Comparison of ENCODE assay signal across 7 cellular contexts in the genomic region with DNA sequence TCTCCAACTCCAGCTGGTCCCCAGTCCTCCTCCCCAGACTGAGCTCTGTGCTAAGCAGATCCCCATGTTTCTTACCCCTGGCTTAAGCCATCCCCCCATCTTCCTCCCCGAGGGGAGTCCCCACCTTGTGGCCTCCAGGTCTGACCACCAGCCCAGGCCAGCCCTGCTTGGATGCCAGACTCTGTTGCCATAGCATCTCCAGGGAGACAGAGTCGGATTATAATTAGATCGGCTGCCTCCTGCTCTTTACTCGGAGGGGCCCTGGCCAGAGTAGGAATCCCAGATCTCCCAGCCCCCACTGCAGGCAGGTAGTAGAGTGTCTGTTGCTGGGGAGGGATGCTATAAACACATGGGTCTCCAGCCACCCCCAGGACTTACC. TPM values are rescaled to one million over a fixed set of nuclear protein-coding genes. Genes with fewer than 3 reads are reported as not detected.
DNase-seq lines count a peak whose midpoint lies in the region; ATAC-seq and TF ChIP-seq lines count a peak whose summit lies in the region.

No MANE protein-coding gene starts in this region.

- peaks cover 2% of the 10 kb centered on the region for H3K36me3 Mint-ChIP-seq in memory B cell

- H3K4me3 ChIP-seq in coronary artery (peak overlapping the region; percentile 86), thoracic aorta (peak overlapping the region; percentile 30)

- peak overlapping the region; percentile 92 to 93 for H3K27ac ChIP-seq in coronary artery
- H3K27ac ChIP-seq in thoracic aorta = peak overlapping the region; percentile 76 to 83

- peaks cover 5% of the 10 kb centered on the region for H3K4me1 Mint-ChIP-seq in memory B cell

- no peak for TF ChIP-seq CTCF in coronary artery (IDR thresholded peaks at IDR 0.05)
- TF ChIP-seq CTCF in thoracic aorta (IDR thresholded peaks at IDR 0.05) = no peak
- no peak for TF ChIP-seq CTCF in GM10266 (IDR thresholded peaks at IDR 0.05; ENCODE audit: control insufficient read depth, insufficient read depth, low read depth, missing control alignments)

- no peaks in the 10 kb centered on the region for H3K9me3 ChIP-seq in thoracic aorta

- H3K27me3 Mint-ChIP-seq in memory B cell = peaks cover 9% of the 10 kb centered on the region

- H3K4me3 Mint-ChIP-seq in memory B cell = peak overlapping the region; percentile 2

- no peak overlapping the region for H3K27ac Mint-ChIP-seq in memory B cell

- ATAC-seq in memory B cell (ENCODE audit: low read depth) (no peak), thoracic aorta (ENCODE audit: insufficient number of reproducible peaks, low FRiP score, low read depth) (no peak), HG02884 (IDR thresholded peaks at IDR 0.05; ENCODE audit: unreplicated experiment) (no peak)

- H3K4me1 ChIP-seq in thoracic aorta (ENCODE audit: control insufficient read depth in 1 of 2, low read depth in 2 of 2) = peaks cover 21 to 42% of the 10 kb centered on the region in 2 donors

- no peaks in the 10 kb centered on the region for H3K9me3 Mint-ChIP-seq in memory B cell

- H3K27me3 ChIP-seq in thoracic aorta (replicated peaks; ENCODE audit: insufficient read depth) = no peaks in the 10 kb centered on the region

- peaks cover 14% of the 10 kb centered on the region for H3K36me3 ChIP-seq in thoracic aorta

- DNase-seq in NCI-H2227 treated with DMSO at 0.1 percent for 48 hours (lab: John Stamatoyannopoulos, UW) = peak; percentile 43
- DNase-seq in coronary artery (ENCODE audit: low spot score) = no peak
- no peak for DNase-seq in memory B cell (ENCODE audit: low spot score in 2 of 2)
- no peak for DNase-seq in thoracic aorta (ENCODE audit: low spot score)
- no peak for DNase-seq in GM10266 (ENCODE audit: extremely low spot score)
- DNase-seq in GDM1 (lab: John Stamatoyannopoulos, UW) = no peak

RNA-seq across cellular contexts. Expression of a gene that starts 2.4 kb away (rescaled TPM):
- 10 to 100 TPM; 22.4 to 29.8 TPM for total RNA-seq in thoracic aorta

RNA-seq across cellular contexts. Expression of a gene that starts 7.7 kb away (rescaled TPM):
- total RNA-seq in thoracic aorta = 10 to 100 TPM; 28.8 to 28.9 TPM

RNA-seq across cellular contexts. Expression of a gene that starts 40.9 kb away (rescaled TPM):
- total RNA-seq in thoracic aorta = 100 to 1,000 TPM; 764 to 806 TPM

RNA-seq across cellular contexts. Expression of a gene that starts 53.2 kb away (rescaled TPM):
- 10 to 100 TPM; 56.3 to 62.5 TPM for total RNA-seq in thoracic aorta
